In the genomic region with DNA sequence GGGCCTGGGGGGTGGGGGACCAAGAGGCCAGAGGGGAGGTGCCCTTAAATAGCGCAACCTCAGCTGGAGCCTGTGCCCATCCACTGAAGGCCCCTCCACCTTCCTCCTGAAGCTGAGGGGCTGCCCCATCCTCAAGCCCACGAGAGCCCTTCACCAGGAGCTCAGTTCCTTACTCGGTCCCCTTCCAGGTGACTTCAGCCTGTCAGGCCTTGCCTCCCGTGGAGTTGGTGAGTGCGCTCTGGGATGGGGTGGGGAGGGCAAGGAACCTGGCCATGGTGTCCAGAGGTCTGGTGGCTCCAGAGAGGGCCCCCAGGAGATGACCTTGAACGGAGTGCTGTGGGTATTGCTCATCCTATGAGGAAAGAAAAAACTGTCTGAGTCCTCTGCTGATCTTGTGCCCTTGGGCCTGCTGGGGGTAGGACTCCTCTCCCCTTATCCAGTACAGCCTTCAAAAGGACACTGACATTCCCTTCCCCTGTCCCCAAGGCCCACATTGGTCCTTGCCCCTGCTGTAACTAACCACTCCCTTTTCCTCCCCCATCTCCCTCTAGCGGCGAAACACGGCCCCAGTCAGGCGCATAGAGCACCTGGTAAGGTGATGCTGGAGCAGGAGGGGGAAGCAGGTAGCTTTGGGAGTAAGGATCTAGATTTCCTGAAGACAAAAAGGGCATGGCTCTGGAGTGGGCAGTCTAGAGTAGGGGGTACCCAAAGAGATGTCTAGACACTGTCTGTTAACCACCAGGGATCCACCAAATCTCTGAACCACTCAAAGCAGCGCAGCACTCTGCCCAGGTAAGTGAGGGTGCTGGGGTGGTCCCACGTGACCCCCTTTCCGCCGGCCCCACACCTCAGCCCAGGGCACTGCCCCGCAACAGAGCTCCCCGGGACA, we compare ENCODE assay signal across 8 cellular contexts. TPM values are rescaled to one million over a fixed set of nuclear protein-coding genes. Genes with fewer than 3 reads are reported as not detected.
A peak's percentile ranks its signal among the peaks of the same experiment; 100 is the strongest.
DNase-seq lines count a peak whose midpoint lies in the region; ATAC-seq and TF ChIP-seq lines count a peak whose summit lies in the region.

No MANE protein-coding gene starts in this region.

- peaks cover 38% of the 10 kb centered on the region for H3K36me3 ChIP-seq in thoracic aorta

- ATAC-seq in activated T-cell treated with anti-CD3 and anti-CD28 coated beads, Interleukin-2, amount 50 U/mL, for 72 hours (replicated peaks in 1 of 2), result peak; percentile 19 to 20
- ATAC-seq in naive B cell (ENCODE audit: low read depth in 2 of 2), result peak; percentile 39 to 45
- no peak for ATAC-seq in thoracic aorta (ENCODE audit: insufficient number of reproducible peaks, low FRiP score, low read depth)

- no peaks in the 10 kb centered on the region for H3K36me3 Mint-ChIP-seq in activated T-cell treated with anti-CD3 and anti-CD28 coated beads, Interleukin-2, amount 50 U/mL, for 72 hours (ENCODE audit: insufficient read depth in 2 of 2)
- no peaks in the 10 kb centered on the region for H3K36me3 Mint-ChIP-seq in naive B cell

- H3K4me1 ChIP-seq in thoracic aorta (ENCODE audit: control insufficient read depth in 1 of 2, low read depth in 2 of 2), result peaks cover 38 to 59% of the 10 kb centered on the region in 2 donors

- no peaks in the 10 kb centered on the region for H3K9me3 ChIP-seq in thoracic aorta

- peak overlapping the region; percentile 85 for H3K27ac Mint-ChIP-seq in activated T-cell treated with anti-CD3 and anti-CD28 coated beads, Interleukin-2, amount 50 U/mL, for 72 hours
- peak overlapping the region; percentile 79 to 96 (median 95) for H3K27ac Mint-ChIP-seq in naive B cell

- TF ChIP-seq CTCF in thoracic aorta (IDR thresholded peaks at IDR 0.05), result peak; percentile 65

- no peaks in the 10 kb centered on the region for H3K27me3 ChIP-seq in thoracic aorta (replicated peaks; ENCODE audit: insufficient read depth)

- DNase-seq in NCI-H2081 (lab: John Stamatoyannopoulos, UW) (peak; percentile 85 to 87), NCI-H2081 treated with DMSO at 0.1 percent for 48 hours (lab: John Stamatoyannopoulos, UW) (no peak), NCI-H526 (lab: John Stamatoyannopoulos, UW) (peak; percentile 80 to 89), fibroblast of gingiva (ENCODE audit: low read depth) (peak; percentile 22), naive B cell (peak; percentile 47), thoracic aorta (ENCODE audit: low spot score) (no peak), NCI-H446 treated with DMSO at 0.1 percent for 48 hours (lab: John Stamatoyannopoulos, UW) (no peak)
- peak; percentile 54 to 66 for DNase-seq in activated T-cell treated with anti-CD3 and anti-CD28 coated beads, Interleukin-2, amount 50 U/mL, for 72 hours

- peak overlapping the region; percentile 83 to 95 for H3K27ac ChIP-seq in thoracic aorta

- no peaks in the 10 kb centered on the region for H3K9me3 Mint-ChIP-seq in activated T-cell treated with anti-CD3 and anti-CD28 coated beads, Interleukin-2, amount 50 U/mL, for 72 hours
- H3K9me3 Mint-ChIP-seq in naive B cell, result no peaks in the 10 kb centered on the region

- peak overlapping the region; percentile 78 for H3K4me3 ChIP-seq in thoracic aorta

- H3K27me3 Mint-ChIP-seq in activated T-cell treated with anti-CD3 and anti-CD28 coated beads, Interleukin-2, amount 50 U/mL, for 72 hours (ENCODE audit: low read depth), result no peaks in the 10 kb centered on the region
- H3K27me3 Mint-ChIP-seq in naive B cell, result peaks cover 4 to 11% (median 9%) of the 10 kb centered on the region in 3 donors

- peak overlapping the region; percentile 96 to 98 for H3K4me3 Mint-ChIP-seq in activated T-cell treated with anti-CD3 and anti-CD28 coated beads, Interleukin-2, amount 50 U/mL, for 72 hours
- H3K4me3 Mint-ChIP-seq in naive B cell, result peak overlapping the region; percentile 88 to 98 (median 96)

- peaks cover 27% of the 10 kb centered on the region for H3K4me1 Mint-ChIP-seq in activated T-cell treated with anti-CD3 and anti-CD28 coated beads, Interleukin-2, amount 50 U/mL, for 72 hours (ENCODE audit: low read depth)
- peaks cover 12 to 15% (median 15%) of the 10 kb centered on the region in 3 donors for H3K4me1 Mint-ChIP-seq in naive B cell

RNA-seq across cellular contexts. Expression of a gene that starts 3.6 kb away (rescaled TPM):
- total RNA-seq in activated T-cell treated with anti-CD3 and anti-CD28 coated beads, Interleukin-2, amount 50 U/mL, for 72 hours, result 1 to 10 TPM; 1.5 to 2.6 TPM
- under 1 TPM in 5 of 6 donors, not detected in 1; 0.05 to 0.91 (median 0.47) TPM for polyA plus RNA-seq in naive B cell (ENCODE audit: low read depth in 6 of 6)
- 100 to 1,000 TPM; 292 to 307 TPM for total RNA-seq in thoracic aorta

RNA-seq across cellular contexts. Expression of a gene that starts 25.7 kb away (rescaled TPM):
- 10 to 100 TPM; 30.0 to 31.5 TPM for total RNA-seq in activated T-cell treated with anti-CD3 and anti-CD28 coated beads, Interleukin-2, amount 50 U/mL, for 72 hours
- 10 to 100 TPM; 12.8 to 31.1 (median 23.2) TPM for polyA plus RNA-seq in naive B cell (ENCODE audit: low read depth in 6 of 6)
- 10 to 100 TPM; 68.0 to 94.8 TPM for total RNA-seq in thoracic aorta

RNA-seq across cellular contexts. Expression of a gene that starts 44.0 kb away (rescaled TPM):
- total RNA-seq in activated T-cell treated with anti-CD3 and anti-CD28 coated beads, Interleukin-2, amount 50 U/mL, for 72 hours, result 1 to 10 TPM; 5.7 to 9.2 TPM
- not detected for polyA plus RNA-seq in naive B cell (ENCODE audit: low read depth in 6 of 6)
- 1,000 to 10,000 TPM; 1,999 to 2,150 TPM for total RNA-seq in thoracic aorta

RNA-seq across cellular contexts. Expression of a gene that starts 47.2 kb away (rescaled TPM):
- 100 to 1,000 TPM; 622 to 633 TPM for total RNA-seq in activated T-cell treated with anti-CD3 and anti-CD28 coated beads, Interleukin-2, amount 50 U/mL, for 72 hours
- polyA plus RNA-seq in naive B cell (ENCODE audit: low read depth in 6 of 6), result 100 to 1,000 TPM in 2 of 6 donors, 10 to 100 TPM in 4; 69.1 to 104 (median 87.0) TPM
- 100 to 1,000 TPM; 279 to 338 TPM for total RNA-seq in thoracic aorta

RNA-seq across cellular contexts. Expression of a gene that starts 49.8 kb away (rescaled TPM):
- total RNA-seq in activated T-cell treated with anti-CD3 and anti-CD28 coated beads, Interleukin-2, amount 50 U/mL, for 72 hours, result 1 to 10 TPM; 2.2 to 7.9 TPM
- not detected for polyA plus RNA-seq in naive B cell (ENCODE audit: low read depth in 6 of 6)
- total RNA-seq in thoracic aorta, result under 1 TPM; 0.81 to 0.99 TPM

Comparison
In these comparisons a context has a peak if more than half of its experiments do, and no peak if none do; other contexts are left out.
1. DNase-seq: peak in NCI-H2081 (2 of 2), NCI-H526 (2 of 2), activated T-cell treated with anti-CD3 and anti-CD28 coated beads, Interleukin-2, amount 50 U/mL, for 72 hours (2 of 2), fibroblast of gingiva (single experiment) and naive B cell (single experiment); none in NCI-H2081 treated with DMSO at 0.1 percent for 48 hours (single experiment), thoracic aorta (single experiment) and NCI-H446 treated with DMSO at 0.1 percent for 48 hours (single experiment).
2. RNA of a gene that starts 3.6 kb away (total RNA-seq): 292 to 307 TPM in thoracic aorta; 1.5 to 2.6 TPM in activated T-cell treated with anti-CD3 and anti-CD28 coated beads, Interleukin-2, amount 50 U/mL, for 72 hours; every median in the first group is over 10 times any median in the second.
3. RNA of a gene that starts 44.0 kb away (total RNA-seq): 1,999 to 2,150 TPM in thoracic aorta; 5.7 to 9.2 TPM in activated T-cell treated with anti-CD3 and anti-CD28 coated beads, Interleukin-2, amount 50 U/mL, for 72 hours; every median in the first group is over 100 times any median in the second.